ENCODE assay signal across 17 cellular contexts in genomic region chr16:84543253-84543652, GRCh38. TPM values are rescaled to one million over a fixed set of nuclear protein-coding genes. Genes with fewer than 3 reads are reported as not detected.
A peak's percentile ranks its signal among the peaks of the same experiment; 100 is the strongest.
DNase-seq lines count a peak whose midpoint lies in the region; ATAC-seq, FAIRE-seq and TF ChIP-seq lines count a peak whose summit lies in the region.
"Had no signal": no experiment of that assay in that cellular context is flagged by ENCODE, and none has a peak within 500 bp of the region (broad histone marks: within the 10 kb centered on the region; RNA-seq: fewer than 3 reads in every experiment).

No MANE protein-coding gene starts in this region.

- no peak for DNase-seq in activated naive CD8-positive, alpha-beta T cell treated with anti-CD3 and anti-CD28 coated beads, Interleukin-2, amount 10 ng/mL, durations not matched to agents 7 days and 5 days
- DNase-seq in activated naive CD8-positive, alpha-beta T cell treated with anti-CD3 and anti-CD28 coated beads, Interleukin-2, amount 50 U/mL, for 24 hours = no peak
- no peak for DNase-seq in K562 (ENCODE audit: extremely low read depth in 1 of 4, low spot score in 3 of 4)
- DNase-seq in aorta = no peak
- no peak for DNase-seq in erythroblast (lab: John Stamatoyannopoulos, UW)
- DNase-seq: BE2C; CD4-positive, alpha-beta memory T cell; COR-L47; DMS79 treated with DMSO at 0.1 percent for 48 hours; GM23248; H7 had no signal

- H4K20me1 ChIP-seq in K562 (replicated peaks; ENCODE audit: control insufficient read depth, insufficient read depth, low read length) = no peaks in the 10 kb centered on the region

- no peak for FAIRE-seq in K562 (lab: Jason Lieb, UNC)
- FAIRE-seq: A549, D721Med, G401.6, GM12891 had no signal

- intact Hi-C loops in K562 (cut with micrococcal nuclease) = no loop called here
- intact Hi-C loops in aorta (cut with DNase I) = no loop called here

- H3K9me1 ChIP-seq in K562 (ENCODE audit: control insufficient read depth, insufficient read depth, low read length) = no peaks in the 10 kb centered on the region

- H3K4me3 Mint-ChIP-seq in activated naive CD8-positive, alpha-beta T cell treated with anti-CD3 and anti-CD28 coated beads, Interleukin-2, amount 10 ng/mL, durations not matched to agents 7 days and 5 days = no peak overlapping the region
- no peak overlapping the region for H3K4me3 Mint-ChIP-seq in activated naive CD8-positive, alpha-beta T cell treated with anti-CD3 and anti-CD28 coated beads, Interleukin-2, amount 50 U/mL, for 24 hours
- H3K4me3 Mint-ChIP-seq in nephron = no peak overlapping the region
- H3K4me3 Mint-ChIP-seq: CD4-positive, alpha-beta memory T cell had no signal

- H3K9ac ChIP-seq in K562 (ENCODE audit: insufficient read depth in 1 of 2, low read depth in 2 of 2, low read length in 2 of 2) = no peak overlapping the region
- H3K9ac ChIP-seq: GM23248 had no signal

- CTCF ChIA-PET in K562 (lab: Yijun Ruan, JAX; ENCODE audit: low intra/inter-chr PET ratio) = no interaction called here

- in situ Hi-C loops in K562 (cut with MboI) = no loop called here

- no peak overlapping the region for H3K4me3 ChIP-seq in K562
- H3K4me3 ChIP-seq in aorta (ENCODE audit: low read length in 2 of 2) = no peak overlapping the region
- H3K4me3 ChIP-seq: A549, GM23248 had no signal

- H2AFZ ChIP-seq in K562 (ENCODE audit: low read depth, low read length) = no peak overlapping the region
- H2AFZ ChIP-seq: GM23248 had no signal

- no peak overlapping the region for H3K27ac ChIP-seq in K562 (ENCODE audit: extremely low read depth, low read depth, low read length)
- H3K27ac ChIP-seq in aorta (ENCODE audit: low read depth in 1 of 2, low read length in 2 of 2) = no peak overlapping the region
- H3K27ac ChIP-seq: C4-2B, GM23248 had no signal

- 69% methylated on average over 2 of the region's 2 CpGs for WGBS in K562 (ENCODE audit: insufficient coverage, low coverage, missing lambda C conversion rate)
- 96% methylated on average over 2 of the region's 2 CpGs for WGBS in aorta, 2 donors

- peaks cover 50% of the 10 kb centered on the region for H3K36me3 Mint-ChIP-seq in activated naive CD8-positive, alpha-beta T cell treated with anti-CD3 and anti-CD28 coated beads, Interleukin-2, amount 10 ng/mL, durations not matched to agents 7 days and 5 days
- H3K36me3 Mint-ChIP-seq in activated naive CD8-positive, alpha-beta T cell treated with anti-CD3 and anti-CD28 coated beads, Interleukin-2, amount 50 U/mL, for 24 hours (ENCODE audit: low read depth) = peaks cover 12% of the 10 kb centered on the region
- no peaks in the 10 kb centered on the region for H3K36me3 Mint-ChIP-seq in nephron (ENCODE audit: low read depth)

- no peaks in the 10 kb centered on the region for H3K27me3 Mint-ChIP-seq in activated naive CD8-positive, alpha-beta T cell treated with anti-CD3 and anti-CD28 coated beads, Interleukin-2, amount 10 ng/mL, durations not matched to agents 7 days and 5 days
- no peaks in the 10 kb centered on the region for H3K27me3 Mint-ChIP-seq in activated naive CD8-positive, alpha-beta T cell treated with anti-CD3 and anti-CD28 coated beads, Interleukin-2, amount 50 U/mL, for 24 hours
- H3K27me3 Mint-ChIP-seq in nephron (ENCODE audit: low read depth) = peaks cover 25% of the 10 kb centered on the region
- H3K27me3 Mint-ChIP-seq: CD4-positive, alpha-beta memory T cell had no signal

- no peaks in the 10 kb centered on the region for H3K9me3 Mint-ChIP-seq in activated naive CD8-positive, alpha-beta T cell treated with anti-CD3 and anti-CD28 coated beads, Interleukin-2, amount 10 ng/mL, durations not matched to agents 7 days and 5 days
- H3K9me3 Mint-ChIP-seq in activated naive CD8-positive, alpha-beta T cell treated with anti-CD3 and anti-CD28 coated beads, Interleukin-2, amount 50 U/mL, for 24 hours = no peaks in the 10 kb centered on the region
- H3K9me3 Mint-ChIP-seq in nephron = no peaks in the 10 kb centered on the region
- H3K9me3 Mint-ChIP-seq: CD4-positive, alpha-beta memory T cell had no signal

- TF ChIP-seq RAD21 in K562 (CRISPR knock-in tag; conservative IDR thresholded peaks at IDR 0.05 in 1 of 2, IDR thresholded peaks at IDR 0.05 in 1 of 2) = no peak

- TF ChIP-seq POLR2A in K562 (conservative IDR thresholded peaks at IDR 0.05) (no peak), erythroblast (IDR thresholded peaks at IDR 0.05; ENCODE audit: low read length) (no peak)

- H3K27ac Mint-ChIP-seq in activated naive CD8-positive, alpha-beta T cell treated with anti-CD3 and anti-CD28 coated beads, Interleukin-2, amount 10 ng/mL, durations not matched to agents 7 days and 5 days = peak overlapping the region; percentile 63
- H3K27ac Mint-ChIP-seq in activated naive CD8-positive, alpha-beta T cell treated with anti-CD3 and anti-CD28 coated beads, Interleukin-2, amount 50 U/mL, for 24 hours = no peak overlapping the region
- peak overlapping the region in 2 of 3 experiments; percentile 60 to 63 for H3K27ac Mint-ChIP-seq in nephron

- no peak overlapping the region for H3K4me2 ChIP-seq in K562 (ENCODE audit: insufficient read depth, low read length)
- H3K4me2 ChIP-seq: A549 had no signal

- no TSS peak for BruUV-seq in K562 (replicated peaks; lab: Mats Ljungman, UMichigan)

- TF ChIP-seq CTCF in K562 (IDR thresholded peaks at IDR 0.05 in 2 of 3, conservative IDR thresholded peaks at IDR 0.05 in 1 of 3; ENCODE audit: insufficient read depth in 2 of 3, low read depth in 1 of 3, low read length in 3 of 3) (no peak), nephron (IDR thresholded peaks at IDR 0.05; ENCODE audit: unreplicated experiment in 3 of 3) (no peak)

- H3K36me3 ChIP-seq in K562 (ENCODE audit: control insufficient read depth, insufficient read depth, low read length) = no peaks in the 10 kb centered on the region
- no peaks in the 10 kb centered on the region for H3K36me3 ChIP-seq in aorta (ENCODE audit: control insufficient read depth in 1 of 2, insufficient read depth in 2 of 2, low read length in 1 of 2)
- H3K36me3 ChIP-seq: BE2C had no signal

- no peak for ATAC-seq in activated naive CD8-positive, alpha-beta T cell treated with anti-CD3 and anti-CD28 coated beads, Interleukin-2, amount 10 ng/mL, durations not matched to agents 7 days and 5 days (ENCODE audit: low read depth)
- ATAC-seq in activated naive CD8-positive, alpha-beta T cell treated with anti-CD3 and anti-CD28 coated beads, Interleukin-2, amount 50 U/mL, for 24 hours = no peak
- ATAC-seq in K562 = no peak
- no peak for ATAC-seq in aorta (ENCODE audit: low FRiP score)
- ATAC-seq: A549 had no signal

- H3K4me1 ChIP-seq in K562 (replicated peaks in 1 of 2; ENCODE audit: control insufficient read depth in 2 of 2, insufficient read depth in 2 of 2, low read length in 2 of 2) (peaks cover 18 to 26% of the 10 kb centered on the region in 2 experiments; a peak in 4 of 5 replicates), aorta (ENCODE audit: control insufficient read depth in 1 of 2, insufficient read depth in 2 of 2, low read length in 2 of 2) (no peaks in the 10 kb centered on the region)
- H3K4me1 ChIP-seq: BE2C had no signal

- H3K4me1 Mint-ChIP-seq in activated naive CD8-positive, alpha-beta T cell treated with anti-CD3 and anti-CD28 coated beads, Interleukin-2, amount 10 ng/mL, durations not matched to agents 7 days and 5 days = peaks cover 35% of the 10 kb centered on the region
- peaks cover 47% of the 10 kb centered on the region for H3K4me1 Mint-ChIP-seq in activated naive CD8-positive, alpha-beta T cell treated with anti-CD3 and anti-CD28 coated beads, Interleukin-2, amount 50 U/mL, for 24 hours
- peaks cover 55% of the 10 kb centered on the region for H3K4me1 Mint-ChIP-seq in nephron

- H3K79me2 ChIP-seq in K562 (ENCODE audit: control insufficient read depth, insufficient read depth, low read length) = no peaks in the 10 kb centered on the region

- TF ChIP-seq EP300 in K562 (IDR thresholded peaks at IDR 0.05; ENCODE audit: low read length) = no peak

- H3K27me3 ChIP-seq in K562 (ENCODE audit: control insufficient read depth in 2 of 2, insufficient read depth in 2 of 2, low read length in 2 of 2) = peaks cover 0 to 7% of the 10 kb centered on the region in 2 experiments; a peak in 2 of 5 replicates
- H3K27me3 ChIP-seq in aorta (ENCODE audit: control insufficient read depth in 1 of 2, insufficient read depth in 2 of 2, low read length in 1 of 2) = no peaks in the 10 kb centered on the region
- H3K27me3 ChIP-seq: BE2C had no signal

- H3K9me3 ChIP-seq in K562 (replicated peaks; ENCODE audit: control insufficient read depth, insufficient read depth, low read depth, low read length) (peaks cover 4% of the 10 kb centered on the region; the same call in 1 of the 2 replicates), aorta (ENCODE audit: control insufficient read depth, low read length) (no peaks in the 10 kb centered on the region)
- H3K9me3 ChIP-seq: A549, BE2C had no signal

- POLR2A ChIA-PET in activated naive CD8-positive, alpha-beta T cell treated with anti-CD3 and anti-CD28 coated beads, Interleukin-2, amount 10 ng/mL, durations not matched to agents 7 days and 5 days (lab: Charles Lee) = interaction anchor here (0.6 to 1.7 kb wide), 4 partner anchors 21 to 126 kb away, joined by 3 to 7 read pairs (median 6); no protein-coding TSS in a partner anchor
- POLR2A ChIA-PET in K562 (lab: Yijun Ruan, JAX) = interaction anchor here (3.0 kb wide), 1 partner anchor 9 kb away, joined by 10 read pairs; no protein-coding TSS in a partner anchor

TF ChIP-seq in K562, 482 proteins besides CTCF, POLR2A, EP300 and RAD21 (continues in another document):
- TF ChIP-seq MBD2 (IDR thresholded peaks at IDR 0.05; ENCODE audit: borderline replicate concordance, low read depth) = no peak

RNA-seq across cellular contexts. Expression of gene MEAK7, which starts 38.8 kb away (rescaled TPM):
- 10 to 100 TPM; 95.7 to 98.3 TPM for total RNA-seq in activated naive CD8-positive, alpha-beta T cell treated with anti-CD3 and anti-CD28 coated beads, Interleukin-2, amount 10 ng/mL, durations not matched to agents 7 days and 5 days
- 28.0 and 31.3 TPM in 2 replicates for total RNA-seq in K562 (2011; cell fraction: chromatin; rRNA removed; ENCODE audit: low replicate concordance)
- 15.3 and 17.1 TPM in 2 replicates for total RNA-seq in K562 (2011; cell fraction: nucleolus; rRNA removed)
- 20.8 and 27.1 TPM in 2 replicates for total RNA-seq in K562 (2011; cell fraction: nucleoplasm; rRNA removed)
- total RNA-seq in K562 (2014; rRNA removed) = 6.1 and 7.8 TPM in 2 replicates
- 5.2 and 5.6 TPM in 2 replicates for total RNA-seq in K562 (2014; rRNA removed; fragmentation: Illumina TruSeq; extraction: Trizol)
- total RNA-seq in K562 (2015; rRNA removed; fragmentation: Illumina TruSeq; extraction: Trizol) = 6.5 and 6.6 TPM in 2 replicates
- 9.8 and 10.0 TPM in 2 replicates for total RNA-seq in K562 (2021)
- polyA plus RNA-seq in K562 (2011; rRNA removed) = 13.2 and 14.5 TPM in 2 replicates
- 10.5 and 17.4 TPM in 2 replicates for polyA plus RNA-seq in K562 (2011; cell fraction: cytosol; rRNA removed)
- polyA plus RNA-seq in K562 (2011; cell fraction: nucleus; rRNA removed) = 10.3 and 11.5 TPM in 2 replicates
- polyA plus RNA-seq in K562 (2012) = 7.7 and 9.3 TPM in 2 replicates
- polyA plus RNA-seq in K562 (2014; fragmentation: Illumina TruSeq; extraction: Trizol) = 8.7 and 8.8 TPM in 2 replicates
- polyA plus RNA-seq in K562 (2014; fragmentation: Nextera tagmentation; extraction: Ambion mirVana) = 1 to 10 TPM; 1.4 to 1.8 TPM
- polyA plus RNA-seq in K562 (2014; rRNA removed) = 6.2 and 6.3 TPM in 2 replicates
- 14.5 and 17.2 TPM in 2 replicates for polyA minus RNA-seq in K562 (2011; rRNA and poly(A)+ RNA removed)
- polyA minus RNA-seq in K562 (2011; cell fraction: cytosol; rRNA and poly(A)+ RNA removed) = 9.0 and 11.2 TPM in 2 replicates
- polyA minus RNA-seq in K562 (2011; cell fraction: nucleus; rRNA and poly(A)+ RNA removed) = 7.8 and 14.0 TPM in 2 replicates
- total RNA-seq in aorta = 10 to 100 TPM; 17.4 to 23.9 TPM
- 1 to 10 TPM; 3.4 to 5.8 TPM for polyA plus RNA-seq in aorta
